8 cellular contexts compared by ENCODE assay signal in genomic region chr11:45147871-45148270, GRCh38. TPM values are rescaled to one million over a fixed set of nuclear protein-coding genes. Genes with fewer than 3 reads are reported as not detected.
DNase-seq lines count a peak whose midpoint lies in the region; ATAC-seq and TF ChIP-seq lines count a peak whose summit lies in the region.

No MANE protein-coding gene starts in this region.

- H3K4me2 ChIP-seq in HCT116 (ENCODE audit: low read length) = peak overlapping the region; percentile 92
- H3K4me2 ChIP-seq in smooth muscle cell = peak overlapping the region; percentile 97

- H3K4me3 ChIP-seq in HCT116 (replicated peaks in 1 of 2; ENCODE audit: low read depth in 1 of 2, low read length in 2 of 2) = peak overlapping the region; percentile 69 to 82
- H3K4me3 ChIP-seq in iPS-15b (ENCODE audit: low read depth, low read length) = peak overlapping the region; percentile 88
- H3K4me3 ChIP-seq in smooth muscle cell = peak overlapping the region; percentile 86

- RAD21 ChIA-PET in HCT116 (lab: Charles Lee; ENCODE audit: low non-redundant PET in 1 of 2, low total read pairs in 2 of 2, uncharacterized antibody in 2 of 2, unreplicated experiment in 2 of 2) = no interaction called here

- CTCF ChIA-PET in HCT116 (lab: Charles Lee) = no interaction called here

- BruUV-seq in HCT116 (replicated peaks; lab: Mats Ljungman, UMichigan) = TSS peak; percentile 55

- no peak overlapping the region for H3K27ac Mint-ChIP-seq in activated T-helper 1 cell treated with anti-CD3 and anti-CD28 coated beads, Interleukin-12 subunit alpha, Interleukin-12 subunit beta, Interleukin-2, Interleukin-4 antibody, amounts not matched to agents 30 ng/mL and 10 ng/mL and 1 ng/mL, durations not matched to agents 14 hours and 24 hours and 36 hours

- H3K4me3 Mint-ChIP-seq in activated T-helper 1 cell treated with anti-CD3 and anti-CD28 coated beads, Interleukin-12 subunit alpha, Interleukin-12 subunit beta, Interleukin-2, Interleukin-4 antibody, amounts not matched to agents 30 ng/mL and 10 ng/mL and 1 ng/mL, durations not matched to agents 14 hours and 24 hours and 36 hours = peak overlapping the region; percentile 81

- H3K9me3 ChIP-seq in HCT116 (ENCODE audit: control insufficient read depth in 1 of 2, insufficient read depth in 1 of 2, low read depth in 1 of 2, low read length in 2 of 2) = no peaks in the 10 kb centered on the region
- no peaks in the 10 kb centered on the region for H3K9me3 ChIP-seq in iPS-15b (ENCODE audit: control insufficient read depth, insufficient read depth, low read length)
- H3K9me3 ChIP-seq in smooth muscle cell (replicated peaks; ENCODE audit: low read depth) = no peaks in the 10 kb centered on the region

- H4K20me1 ChIP-seq in HCT116 (ENCODE audit: insufficient read depth) = no peaks in the 10 kb centered on the region
- no peaks in the 10 kb centered on the region for H4K20me1 ChIP-seq in smooth muscle cell (ENCODE audit: low read depth)

- TF ChIP-seq CTCF in HCT116 (IDR thresholded peaks at IDR 0.05 in 2 of 3, conservative IDR thresholded peaks at IDR 0.05 in 1 of 3; ENCODE audit: borderline replicate concordance in 1 of 3, insufficient read depth in 1 of 3, low read depth in 2 of 3, low read length in 2 of 3) (no peak), smooth muscle cell (IDR thresholded peaks at IDR 0.05; ENCODE audit: borderline replicate concordance, insufficient read depth, poor library complexity, severe bottlenecking) (no peak)

- POLR2A ChIA-PET in HCT116 (lab: Charles Lee) = no interaction called here

- no peak for TF ChIP-seq POLR2A in HCT116 (IDR thresholded peaks at IDR 0.05; ENCODE audit: borderline replicate concordance, extremely low read depth, insufficient read depth, insufficient read length)

- H3K9ac ChIP-seq in HCT116 (ENCODE audit: low read length) (peak overlapping the region; percentile 80), iPS-15b (ENCODE audit: low read depth, low read length) (peak overlapping the region; percentile 32), smooth muscle cell (ENCODE audit: low read depth) (peak overlapping the region; percentile 82)

- ATAC-seq in HCT116 (no peak), GM18517 (IDR thresholded peaks at IDR 0.05; ENCODE audit: unreplicated experiment) (no peak)

- H3K36me3 ChIP-seq in HCT116 (ENCODE audit: control insufficient read depth in 1 of 2, insufficient read depth in 2 of 2, low read length in 2 of 2) (no peaks in the 10 kb centered on the region), iPS-15b (ENCODE audit: control insufficient read depth, insufficient read depth, low read length) (no peaks in the 10 kb centered on the region), smooth muscle cell (ENCODE audit: low read depth) (no peaks in the 10 kb centered on the region)

- H3K4me1 ChIP-seq in HCT116 (ENCODE audit: control insufficient read depth in 1 of 2, insufficient read depth in 2 of 2, low read length in 2 of 2) = peaks cover 3 to 16% of the 10 kb centered on the region in 2 experiments; a peak in 3 of 4 replicates
- peaks cover 6% of the 10 kb centered on the region for H3K4me1 ChIP-seq in iPS-15b (ENCODE audit: control insufficient read depth, insufficient read depth, low read length)
- peaks cover 16% of the 10 kb centered on the region for H3K4me1 ChIP-seq in smooth muscle cell (ENCODE audit: low read depth)

- H2AFZ ChIP-seq in HCT116 (ENCODE audit: low read depth, low read length, poor library complexity, severe bottlenecking) (no peak overlapping the region), smooth muscle cell (ENCODE audit: low read depth) (peak overlapping the region; percentile 96)

- DNase-seq in HCT116 (ENCODE audit: low read depth, low spot score) (no peak), smooth muscle cell (lab: John Stamatoyannopoulos, UW; ENCODE audit: unreplicated experiment) (no peak), SHP77 (lab: John Stamatoyannopoulos, UW) (no peak), NCI-H69 (lab: John Stamatoyannopoulos, UW) (no peak), GM19240 (ENCODE audit: insufficient read length, low spot score) (no peak)
- no peak for DNase-seq in activated T-helper 1 cell treated with anti-CD3 and anti-CD28 coated beads, Interleukin-12 subunit alpha, Interleukin-12 subunit beta, Interleukin-2, Interleukin-4 antibody, amounts not matched to agents 30 ng/mL and 10 ng/mL and 1 ng/mL, durations not matched to agents 14 hours and 24 hours and 36 hours (ENCODE audit: low spot score)

- H3K4me1 Mint-ChIP-seq in activated T-helper 1 cell treated with anti-CD3 and anti-CD28 coated beads, Interleukin-12 subunit alpha, Interleukin-12 subunit beta, Interleukin-2, Interleukin-4 antibody, amounts not matched to agents 30 ng/mL and 10 ng/mL and 1 ng/mL, durations not matched to agents 14 hours and 24 hours and 36 hours (ENCODE audit: low read depth) = peaks cover 13% of the 10 kb centered on the region

- H3K9me2 ChIP-seq in HCT116 (ENCODE audit: insufficient read depth) = no peaks in the 10 kb centered on the region

- no peaks in the 10 kb centered on the region for H3K27me3 ChIP-seq in HCT116 (ENCODE audit: insufficient read depth, low read length)
- peaks cover 40% of the 10 kb centered on the region for H3K27me3 ChIP-seq in iPS-15b (ENCODE audit: control insufficient read depth, insufficient read depth, low read length)
- H3K27me3 ChIP-seq in smooth muscle cell (ENCODE audit: low read depth) = peaks cover 24% of the 10 kb centered on the region

- intact Hi-C loops in HCT116 (cut with micrococcal nuclease) = no loop called here
- intact Hi-C loops in activated T-helper 1 cell treated with anti-CD3 and anti-CD28 coated beads, Interleukin-12 subunit alpha, Interleukin-12 subunit beta, Interleukin-2, Interleukin-4 antibody, amounts not matched to agents 30 ng/mL and 10 ng/mL and 1 ng/mL, durations not matched to agents 14 hours and 24 hours and 36 hours (cut with micrococcal nuclease) = loop anchor here (1.0 to 10.0 kb wide), 4 partner anchors 207 to 1467 kb away; partner anchors contain the start of genes CD82, HSD17B12 and PHF21A

- H3K9me3 Mint-ChIP-seq in activated T-helper 1 cell treated with anti-CD3 and anti-CD28 coated beads, Interleukin-12 subunit alpha, Interleukin-12 subunit beta, Interleukin-2, Interleukin-4 antibody, amounts not matched to agents 30 ng/mL and 10 ng/mL and 1 ng/mL, durations not matched to agents 14 hours and 24 hours and 36 hours = peaks cover 12% of the 10 kb centered on the region

- H3K79me2 ChIP-seq in HCT116 (ENCODE audit: insufficient read depth, low read length) (peaks cover 18% of the 10 kb centered on the region), smooth muscle cell (ENCODE audit: low read depth) (peaks cover 40% of the 10 kb centered on the region)

- H3F3A ChIP-seq in smooth muscle cell (ENCODE audit: low read depth) = peaks cover 7% of the 10 kb centered on the region

- no peaks in the 10 kb centered on the region for H3K36me3 Mint-ChIP-seq in activated T-helper 1 cell treated with anti-CD3 and anti-CD28 coated beads, Interleukin-12 subunit alpha, Interleukin-12 subunit beta, Interleukin-2, Interleukin-4 antibody, amounts not matched to agents 30 ng/mL and 10 ng/mL and 1 ng/mL, durations not matched to agents 14 hours and 24 hours and 36 hours (ENCODE audit: low read depth)

- peaks cover 30% of the 10 kb centered on the region for H3K27me3 Mint-ChIP-seq in activated T-helper 1 cell treated with anti-CD3 and anti-CD28 coated beads, Interleukin-12 subunit alpha, Interleukin-12 subunit beta, Interleukin-2, Interleukin-4 antibody, amounts not matched to agents 30 ng/mL and 10 ng/mL and 1 ng/mL, durations not matched to agents 14 hours and 24 hours and 36 hours (ENCODE audit: insufficient read depth)

- H3K27ac ChIP-seq in HCT116 (ENCODE audit: low read depth, low read length) (peak overlapping the region; percentile 90), smooth muscle cell (ENCODE audit: low read depth) (peak overlapping the region; percentile 83)

- WGBS in smooth muscle cell (ENCODE audit: low lambda C conversion rate) = 76% methylated on average over 6 of the region's 6 CpGs

- TF ChIP-seq RAD21 in HCT116 (IDR thresholded peaks at IDR 0.05; ENCODE audit: low read depth) = no peak

TF ChIP-seq in HCT116, 20 proteins besides CTCF, POLR2A, EP300 and RAD21:
- TF ChIP-seq EGR1 (IDR thresholded peaks at IDR 0.05; ENCODE audit: low read depth) (no peak), ELF1 (IDR thresholded peaks at IDR 0.05; ENCODE audit: borderline replicate concordance, low read depth) (no peak), POLR2AphosphoS5 (IDR thresholded peaks at IDR 0.05; ENCODE audit: low read depth, low read length) (no peak), JUND (IDR thresholded peaks at IDR 0.05) (no peak), SIN3A (IDR thresholded peaks at IDR 0.05; ENCODE audit: low read depth) (no peak), YY1 (IDR thresholded peaks at IDR 0.05; ENCODE audit: extremely low read depth, insufficient replicate concordance, low read depth, low read length) (no peak), CBX3 (IDR thresholded peaks at IDR 0.05; ENCODE audit: low read depth) (no peak), MAX (IDR thresholded peaks at IDR 0.05) (no peak), SRF (IDR thresholded peaks at IDR 0.05; ENCODE audit: low read depth) (no peak), EZH2 (IDR thresholded peaks at IDR 0.05) (no peak), SP1 (IDR thresholded peaks at IDR 0.05; ENCODE audit: low read depth) (no peak), ZFX (IDR thresholded peaks at IDR 0.05) (no peak), ATF3 (IDR thresholded peaks at IDR 0.05) (no peak)

RNA-seq across cellular contexts. Expression of gene PRDM11, which starts 1.4 kb away (rescaled TPM):
- total RNA-seq in HCT116 (2021; ENCODE audit: unreplicated experiment) = 9.3 TPM
- polyA plus RNA-seq in HCT116 (2012) = 5.5 and 6.2 TPM in 2 replicates
- total RNA-seq in activated T-helper 1 cell treated with anti-CD3 and anti-CD28 coated beads, Interleukin-12 subunit alpha, Interleukin-12 subunit beta, Interleukin-2, Interleukin-4 antibody, amounts not matched to agents 30 ng/mL and 10 ng/mL and 1 ng/mL, durations not matched to agents 14 hours and 24 hours and 36 hours = 1.3 and 2.2 TPM in 2 replicates
- total RNA-seq in smooth muscle cell = 5.8 and 8.0 TPM in 2 replicates
- polyA plus RNA-seq in smooth muscle cell = 5.2 and 6.6 TPM in 2 replicates

Comparison
In these comparisons a context has a peak if more than half of its experiments do, and no peak if none do; other contexts are left out.
1. H3K9ac ChIP-seq: peak in every context shown above with its lines; median percentile 82 in smooth muscle cell; 80 in HCT116; 32 in iPS-15b.